In the genomic region with DNA sequence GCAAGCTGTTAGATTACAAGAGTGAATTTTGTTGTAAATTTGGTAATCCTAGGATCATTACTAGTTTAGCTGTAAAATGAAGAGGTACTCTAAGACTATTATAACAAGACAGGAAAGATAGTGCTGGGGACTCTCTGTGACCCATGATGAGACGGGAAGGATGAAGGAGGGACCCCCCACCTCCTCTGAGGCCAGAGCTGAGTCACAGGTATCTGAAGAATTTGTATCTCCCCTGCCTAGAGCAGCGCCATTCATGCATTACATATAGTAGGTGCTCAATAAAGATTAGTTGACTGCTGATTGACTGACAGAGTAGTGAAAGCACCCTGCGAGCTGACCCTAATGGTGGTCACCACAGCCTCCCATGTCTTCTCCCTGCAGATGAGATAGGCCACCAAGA, we compare ENCODE assay signal across 19 cellular contexts.
A peak's percentile ranks its signal among the peaks of the same experiment; 100 is the strongest.
DNase-seq lines count a peak whose midpoint lies in the region.
"Had no signal": no experiment of that assay in that cellular context is flagged by ENCODE, and none has a peak within 500 bp of the region (broad histone marks: within the 10 kb centered on the region; RNA-seq: fewer than 3 reads in every experiment).

No MANE protein-coding gene starts in this region.

- no peaks in the 10 kb centered on the region for H3K36me3 ChIP-seq in neuronal stem cell (replicated peaks in 1 of 2; ENCODE audit: control insufficient read depth in 2 of 2, insufficient read depth in 2 of 2, low read length in 2 of 2)
- H3K36me3 ChIP-seq: transverse colon had no signal

- H3K14ac ChIP-seq in neuronal stem cell (ENCODE audit: low read length) = no peak overlapping the region

- H3K4ac ChIP-seq in neuronal stem cell (ENCODE audit: low read length) = no peak overlapping the region

- no peak overlapping the region for H3K4me3 ChIP-seq in neuronal stem cell (ENCODE audit: low read length in 2 of 2)
- H3K4me3 ChIP-seq: GM23338, K562, transverse colon had no signal

- no peak overlapping the region for H2AK5ac ChIP-seq in neuronal stem cell (ENCODE audit: low read depth, low read length)

- no peaks in the 10 kb centered on the region for H3K27me3 ChIP-seq in neuronal stem cell (ENCODE audit: control insufficient read depth in 3 of 3, insufficient read depth in 3 of 3, low read depth in 1 of 3, low read length in 3 of 3)
- H3K27me3 ChIP-seq: transverse colon had no signal

- H2BK120ac ChIP-seq in neuronal stem cell (ENCODE audit: low read depth, low read length) = peak overlapping the region; percentile 9

- no peak overlapping the region for H2BK12ac ChIP-seq in neuronal stem cell (ENCODE audit: low read length)

- H2AFZ ChIP-seq in neuronal stem cell (ENCODE audit: low read length) = no peak overlapping the region
- H2AFZ ChIP-seq: GM23338 had no signal

- H2BK5ac ChIP-seq in neuronal stem cell (ENCODE audit: low read length) = no peak overlapping the region

- H3K27ac ChIP-seq in neuronal stem cell (replicated peaks; ENCODE audit: low read length) = no peak overlapping the region
- H3K27ac ChIP-seq: transverse colon had no signal

- no peak overlapping the region for H4K91ac ChIP-seq in neuronal stem cell (ENCODE audit: low read depth, low read length, poor library complexity)

- H3K9me3 ChIP-seq in neuronal stem cell (replicated peaks in 1 of 2; ENCODE audit: control insufficient read depth in 2 of 2, insufficient read depth in 1 of 2, low read depth in 1 of 2, low read length in 2 of 2) = peaks cover 0 to 3% of the 10 kb centered on the region in 2 donors

- no peak overlapping the region for H3K23ac ChIP-seq in neuronal stem cell (ENCODE audit: low read depth, low read length, poor library complexity)

- no peak overlapping the region for H3K4me2 ChIP-seq in neuronal stem cell (ENCODE audit: insufficient read depth, low read length, poor library complexity, severe bottlenecking)
- H3K4me2 ChIP-seq: GM23338 had no signal

- H3K18ac ChIP-seq in neuronal stem cell (ENCODE audit: low read length) = no peak overlapping the region

- no peak overlapping the region for H2BK15ac ChIP-seq in neuronal stem cell (ENCODE audit: low read length)

- no CpG with 5 or more reads among the region's 3 CpGs for WGBS in neuronal stem cell (ENCODE audit: extremely low coverage in 2 of 2, insufficient read length in 2 of 2, insufficient replicate concordance in 1 of 2), 2 donors

- H3K9ac ChIP-seq in neuronal stem cell (ENCODE audit: low read depth, low read length, poor library complexity) = no peak overlapping the region

- H3K4me1 ChIP-seq in neuronal stem cell (ENCODE audit: control insufficient read depth in 2 of 2, insufficient read depth in 1 of 2, low read depth in 1 of 2, low read length in 2 of 2) = peaks cover 7 to 13% of the 10 kb centered on the region in 2 donors

- H4K8ac ChIP-seq in neuronal stem cell (ENCODE audit: low read depth, low read length) = no peak overlapping the region

- no peaks in the 10 kb centered on the region for H3K79me1 ChIP-seq in neuronal stem cell (ENCODE audit: low read depth, low read length)

- peak; percentile 40 for DNase-seq in EH (ENCODE audit: low read depth)
- DNase-seq in HT1080 (ENCODE audit: low read depth) = peak; percentile 7
- DNase-seq in astrocyte of the hippocampus (ENCODE audit: low read depth, low spot score) = peak; percentile 29
- DNase-seq in neuronal stem cell (ENCODE audit: low spot score) = no peak
- DNase-seq in mucosa of gallbladder (ENCODE audit: low spot score) = no peak
- DNase-seq in T-helper 2 cell = no peak
- DNase-seq in DMS79 (lab: John Stamatoyannopoulos, UW) = no peak
- DNase-seq: activated CD8-positive, alpha-beta memory T cell treated with anti-CD3 and anti-CD28 coated beads for 24 hours; activated naive CD8-positive, alpha-beta T cell treated with anti-CD3 and anti-CD28 coated beads for 36 hours; DND-41; hypothalamus; naive thymus-derived CD4-positive, alpha-beta T cell; NCI-H146; posterior cingulate gyrus; SIG-M5; T-helper 17 cell; transverse colon had no signal

Comparison
In these comparisons a context has a peak if more than half of its experiments do, and no peak if none do; other contexts are left out.
1. DNase-seq: peak in EH (single experiment), HT1080 (single experiment) and astrocyte of the hippocampus (single experiment); none in neuronal stem cell (single experiment), mucosa of gallbladder (single experiment), T-helper 2 cell (0 of 5) and DMS79 (single experiment).